In genomic region chr1:46301406-46302090, GRCh38 we compare ENCODE assay signal across 1 cellular context.
TF ChIP-seq lines count a peak whose summit lies in the region.

No MANE protein-coding gene starts in this region.

TF ChIP-seq in HEK293, 187 proteins besides CTCF, POLR2A, EP300 and RAD21 (continued from another document):
- TF ChIP-seq BCL6B (tag by site-specific recombination; IDR thresholded peaks at IDR 0.05) = no peak
